ENCODE assay signal across 12 cellular contexts in genomic region chr10:126252884-126253612, GRCh38.
DNase-seq lines count a peak whose midpoint lies in the region; ATAC-seq and TF ChIP-seq lines count a peak whose summit lies in the region.
"Had no signal": no experiment of that assay in that cellular context is flagged by ENCODE, and none has a peak within 500 bp of the region (broad histone marks: within the 10 kb centered on the region; RNA-seq: fewer than 3 reads in every experiment).

No MANE protein-coding gene starts in this region.

- H3K36me3 ChIP-seq in WERI-Rb-1 (no peaks in the 10 kb centered on the region), smooth muscle cell (ENCODE audit: low read depth) (no peaks in the 10 kb centered on the region)
- H3K36me3 ChIP-seq: tibial nerve had no signal

- H3K4me3 Mint-ChIP-seq in glutamatergic neuron (ENCODE audit: unreplicated experiment) (peak overlapping the region; percentile 6), immature natural killer cell (no peak overlapping the region)
- no peak overlapping the region for H3K4me3 Mint-ChIP-seq in stimulated activated naive CD8-positive, alpha-beta T cell treated with anti-CD3 and anti-CD28 coated beads, Interleukin-15, amount 100 ng/mL, for 72 hours

- H3K27me3 ChIP-seq in WERI-Rb-1 (ENCODE audit: insufficient read depth, low read depth, severe bottlenecking), result no peaks in the 10 kb centered on the region
- H3K27me3 ChIP-seq in smooth muscle cell (ENCODE audit: low read depth), result no peaks in the 10 kb centered on the region
- H3K27me3 ChIP-seq: tibial nerve had no signal

- no peak overlapping the region for H3K27ac ChIP-seq in WERI-Rb-1
- peak overlapping the region; percentile 89 for H3K27ac ChIP-seq in smooth muscle cell (ENCODE audit: low read depth)

- TF ChIP-seq CTCF in WERI-Rb-1 (IDR thresholded peaks at IDR 0.05; ENCODE audit: low read depth, low read length), result no peak
- TF ChIP-seq CTCF in glutamatergic neuron (IDR thresholded peaks at IDR 0.05; ENCODE audit: partially characterized antibody, unreplicated experiment), result no peak
- TF ChIP-seq CTCF in smooth muscle cell (IDR thresholded peaks at IDR 0.05; ENCODE audit: borderline replicate concordance, insufficient read depth, poor library complexity, severe bottlenecking), result no peak

- 6% methylated on average over 9 of the region's 9 CpGs for WGBS in smooth muscle cell (ENCODE audit: low lambda C conversion rate)

- H3K27ac Mint-ChIP-seq in glutamatergic neuron (ENCODE audit: unreplicated experiment) (peak overlapping the region; percentile 82), immature natural killer cell (no peak overlapping the region)
- H3K27ac Mint-ChIP-seq in stimulated activated naive CD8-positive, alpha-beta T cell treated with anti-CD3 and anti-CD28 coated beads, Interleukin-15, amount 100 ng/mL, for 72 hours, result no peak overlapping the region

- no peak for ATAC-seq in HG03378 (IDR thresholded peaks at IDR 0.05; ENCODE audit: unreplicated experiment)
- ATAC-seq in stimulated activated naive CD8-positive, alpha-beta T cell treated with anti-CD3 and anti-CD28 coated beads, Interleukin-15, amount 100 ng/mL, for 72 hours, result no peak

- H3K36me3 Mint-ChIP-seq in glutamatergic neuron (ENCODE audit: unreplicated experiment), result peaks cover 20% of the 10 kb centered on the region
- H3K36me3 Mint-ChIP-seq in immature natural killer cell, result no peaks in the 10 kb centered on the region

- no peaks in the 10 kb centered on the region for H3K9me3 ChIP-seq in WERI-Rb-1 (ENCODE audit: severe bottlenecking)
- no peaks in the 10 kb centered on the region for H3K9me3 ChIP-seq in smooth muscle cell (replicated peaks; ENCODE audit: low read depth)
- H3K9me3 ChIP-seq: tibial nerve had no signal

- DNase-seq in HCEC 1CT (peak; percentile 98), WERI-Rb-1 (peak; percentile 48), glutamatergic neuron (no peak), smooth muscle cell (lab: John Stamatoyannopoulos, UW; ENCODE audit: unreplicated experiment) (no peak), immature natural killer cell (no peak)
- DNase-seq in activated CD8-positive, alpha-beta memory T cell treated with anti-CD3 and anti-CD28 coated beads, Interleukin-2, amount 50 U/mL, for 48 hours, result no peak
- no peak for DNase-seq in stimulated activated naive CD8-positive, alpha-beta T cell treated with anti-CD3 and anti-CD28 coated beads, Interleukin-15, amount 100 ng/mL, for 72 hours
- DNase-seq: activated T-cell treated with anti-CD3 and anti-CD28 coated beads for 4 hours; NCI-H2081 treated with DMSO at 0.1 percent for 48 hours; stimulated activated CD4-positive, alpha-beta T cell treated with anti-CD3 and anti-CD28 coated beads, Interleukin-2, amount 100 ng/mL, for 24 hours had no signal

- peak overlapping the region; percentile 59 for H3K4me2 ChIP-seq in smooth muscle cell

- no peaks in the 10 kb centered on the region for H3K4me1 ChIP-seq in smooth muscle cell (ENCODE audit: low read depth)

- H3K9ac ChIP-seq in smooth muscle cell (ENCODE audit: low read depth), result peak overlapping the region; percentile 34

- H4K20me1 ChIP-seq in smooth muscle cell (ENCODE audit: low read depth), result no peaks in the 10 kb centered on the region

- peaks cover 11% of the 10 kb centered on the region for H3K27me3 Mint-ChIP-seq in glutamatergic neuron (ENCODE audit: unreplicated experiment)
- peaks cover 0 to 8% (median 3%) of the 10 kb centered on the region in 3 donors for H3K27me3 Mint-ChIP-seq in immature natural killer cell (ENCODE audit: low read depth in 3 of 3)
- H3K27me3 Mint-ChIP-seq in stimulated activated naive CD8-positive, alpha-beta T cell treated with anti-CD3 and anti-CD28 coated beads, Interleukin-15, amount 100 ng/mL, for 72 hours, result peaks cover 8% of the 10 kb centered on the region

- H3K4me3 ChIP-seq in WERI-Rb-1 (ENCODE audit: low read depth, low read length) (no peak overlapping the region), smooth muscle cell (no peak overlapping the region)
- H3K4me3 ChIP-seq: tibial nerve had no signal

- H2AFZ ChIP-seq in smooth muscle cell (ENCODE audit: low read depth), result no peak overlapping the region

- H3F3A ChIP-seq in smooth muscle cell (ENCODE audit: low read depth), result peaks cover 12% of the 10 kb centered on the region

- no peaks in the 10 kb centered on the region for H3K79me2 ChIP-seq in smooth muscle cell (ENCODE audit: low read depth)

- peaks cover 9% of the 10 kb centered on the region for H3K4me1 Mint-ChIP-seq in glutamatergic neuron (ENCODE audit: low read depth, unreplicated experiment)
- no peaks in the 10 kb centered on the region for H3K4me1 Mint-ChIP-seq in immature natural killer cell
- no peaks in the 10 kb centered on the region for H3K4me1 Mint-ChIP-seq in stimulated activated naive CD8-positive, alpha-beta T cell treated with anti-CD3 and anti-CD28 coated beads, Interleukin-15, amount 100 ng/mL, for 72 hours

- H3K9me3 Mint-ChIP-seq in glutamatergic neuron (ENCODE audit: unreplicated experiment) (peaks cover 14% of the 10 kb centered on the region), immature natural killer cell (peaks cover 0 to 1% (median 0%) of the 10 kb centered on the region in 6 donors)
- peaks cover 13 to 15% of the 10 kb centered on the region in 2 donors for H3K9me3 Mint-ChIP-seq in stimulated activated naive CD8-positive, alpha-beta T cell treated with anti-CD3 and anti-CD28 coated beads, Interleukin-15, amount 100 ng/mL, for 72 hours

Comparison
In these comparisons a context has a peak if more than half of its experiments do, and no peak if none do; other contexts are left out.
1. DNase-seq: peak in HCEC 1CT (single experiment) and WERI-Rb-1 (single experiment); none in glutamatergic neuron (single experiment), smooth muscle cell (single experiment), immature natural killer cell (0 of 3), activated CD8-positive, alpha-beta memory T cell treated with anti-CD3 and anti-CD28 coated beads, Interleukin-2, amount 50 U/mL, for 48 hours (single experiment) and stimulated activated naive CD8-positive, alpha-beta T cell treated with anti-CD3 and anti-CD28 coated beads, Interleukin-15, amount 100 ng/mL, for 72 hours (0 of 2).